In genomic region chr2:109447251-109447661, GRCh38 we compare ENCODE assay signal across 9 cellular contexts.
DNase-seq lines count a peak whose midpoint lies in the region; ATAC-seq and TF ChIP-seq lines count a peak whose summit lies in the region.
"Had no signal": no experiment of that assay in that cellular context is flagged by ENCODE, and none has a peak within 500 bp of the region (broad histone marks: within the 10 kb centered on the region; RNA-seq: fewer than 3 reads in every experiment).

No MANE protein-coding gene starts in this region.

- H3K27ac ChIP-seq in osteoblast (ENCODE audit: low read depth, low read length) = peak overlapping the region; percentile 93

- H2AFZ ChIP-seq in osteoblast (ENCODE audit: low read length) = no peak overlapping the region

- peaks cover 23% of the 10 kb centered on the region for H3K4me1 ChIP-seq in osteoblast (ENCODE audit: insufficient read depth, low read length)

- DNase-seq in AG10803 (ENCODE audit: low read depth) (peak; percentile 98), NCI-H2171 treated with DMSO at 0.1 percent for 48 hours (lab: John Stamatoyannopoulos, UW) (peak; percentile 67), epidermal melanocyte (ENCODE audit: insufficient read length, low spot score) (peak; percentile 76), osteoblast (ENCODE audit: insufficient read length, low spot score, missing footprints) (peak; percentile 97), SKM-1 (lab: John Stamatoyannopoulos, UW; ENCODE audit: unreplicated experiment) (no peak), NCI-H187 treated with DMSO at 0.1 percent for 48 hours (lab: John Stamatoyannopoulos, UW) (no peak), HUDEP-2 (lab: John Stamatoyannopoulos, UW; ENCODE audit: unreplicated experiment in 76 of 76) (no peak)
- DNase-seq: activated naive CD4-positive, alpha-beta T cell had no signal

- TF ChIP-seq CTCF in AG10803 (conservative IDR thresholded peaks at IDR 0.05; ENCODE audit: low read length) (no peak), osteoblast (IDR thresholded peaks at IDR 0.05; ENCODE audit: extremely low read depth, low read depth, low read length) (no peak)

- no peak overlapping the region for H3K4me2 ChIP-seq in osteoblast (ENCODE audit: insufficient read depth, low read length)

- H3K4me3 ChIP-seq in AG10803 (ENCODE audit: low read length) (no peak overlapping the region), osteoblast (ENCODE audit: insufficient read depth, low read length) (no peak overlapping the region)

- no peaks in the 10 kb centered on the region for H3K79me2 ChIP-seq in osteoblast (ENCODE audit: insufficient read depth, low read length)

- no peaks in the 10 kb centered on the region for H3K27me3 ChIP-seq in osteoblast (ENCODE audit: insufficient read depth, low read length)

- H3K9me3 ChIP-seq in osteoblast (ENCODE audit: low read depth, low read length) = peaks cover 14% of the 10 kb centered on the region

- ATAC-seq in HG03565 (IDR thresholded peaks at IDR 0.05; ENCODE audit: unreplicated experiment) = no peak

- peaks cover 11% of the 10 kb centered on the region for H3K36me3 ChIP-seq in osteoblast (ENCODE audit: insufficient read depth, low read length)

- H4K20me1 ChIP-seq in osteoblast (ENCODE audit: insufficient read depth, low read length) = no peaks in the 10 kb centered on the region

Comparison
In these comparisons a context has a peak if more than half of its experiments do, and no peak if none do; other contexts are left out.
1. DNase-seq: peak in AG10803 (single experiment), NCI-H2171 treated with DMSO at 0.1 percent for 48 hours (single experiment), epidermal melanocyte (single experiment) and osteoblast (single experiment); none in SKM-1 (single experiment), NCI-H187 treated with DMSO at 0.1 percent for 48 hours (single experiment) and HUDEP-2 (0 of 76).